ENCODE assay signal across 8 cellular contexts in genomic region chr2:56008661-56009411, GRCh38.
DNase-seq lines count a peak whose midpoint lies in the region; ATAC-seq and TF ChIP-seq lines count a peak whose summit lies in the region.

No MANE protein-coding gene starts in this region.

- intact Hi-C loops in mammary epithelial cell (cut with micrococcal nuclease) = loop anchor here (1.0 kb wide), 4 partner anchors 48 to 291 kb away; partner anchors contain the start of gene EFEMP1

- peak overlapping the region in 8 of 11 experiments; percentile 1 to 71 (median 50); a peak in 11 of 22 replicates for H3K9ac ChIP-seq in BLaER1 treated with 17β-estradiol and CSF1 and Interleukin-3, amounts not matched to agents 10 nM and 100 nM
- H3K9ac ChIP-seq in mammary epithelial cell (ENCODE audit: insufficient read depth, low read length) = no peak overlapping the region

- CTCF ChIA-PET in mammary epithelial cell (lab: Charles Lee; ENCODE audit: low non-redundant PET) = no interaction called here

- dilution Hi-C loops in mammary epithelial cell (cut with HindIII; ENCODE audit: low sequenced_read_pairs) = no loop called here

- no peak overlapping the region for H3K27ac Mint-ChIP-seq in immature natural killer cell

- peaks cover 2 to 3% (median 2%) of the 10 kb centered on the region in 3 donors for H3K27me3 Mint-ChIP-seq in immature natural killer cell (ENCODE audit: low read depth in 3 of 3)

- TF ChIP-seq CTCF in mammary epithelial cell (conservative IDR thresholded peaks at IDR 0.05 in 1 of 2, IDR thresholded peaks at IDR 0.05 in 1 of 2; ENCODE audit: extremely low read depth in 1 of 2, insufficient read depth in 1 of 2, low read depth in 1 of 2, low read length in 2 of 2) = no peak

- H3K27me3 ChIP-seq in BLaER1 treated with 17β-estradiol and CSF1 and Interleukin-3, amounts not matched to agents 10 nM and 100 nM = no peaks in the 10 kb centered on the region
- no peaks in the 10 kb centered on the region for H3K27me3 ChIP-seq in mammary epithelial cell (ENCODE audit: insufficient read depth, low read length)
- H3K27me3 ChIP-seq in layer of hippocampus (ENCODE audit: control insufficient read depth, insufficient read depth, low read length) = no peaks in the 10 kb centered on the region

- no peaks in the 10 kb centered on the region for H3K4me1 Mint-ChIP-seq in immature natural killer cell

- DNase-seq in NCI-H2081 treated with DMSO at 0.1 percent for 48 hours (lab: John Stamatoyannopoulos, UW) (peak; percentile 96), mammary epithelial cell (peak; percentile 69), NOMO-1 (lab: John Stamatoyannopoulos, UW; ENCODE audit: unreplicated experiment in 2 of 2) (no peak), immature natural killer cell (no peak)

- H3K36me3 ChIP-seq in BLaER1 treated with 17β-estradiol and CSF1 and Interleukin-3, amounts not matched to agents 10 nM and 100 nM = no peaks in the 10 kb centered on the region
- H3K36me3 ChIP-seq in mammary epithelial cell (ENCODE audit: insufficient read depth, low read length) = no peaks in the 10 kb centered on the region

- WGBS in mammary epithelial cell (ENCODE audit: low coverage, missing lambda C conversion rate) = 56% methylated on average over 8 of the region's 8 CpGs

- H3K4me2 ChIP-seq in BLaER1 treated with 17β-estradiol and CSF1 and Interleukin-3, amounts not matched to agents 10 nM and 100 nM = peak overlapping the region; percentile 58 to 82 (median 71)
- no peak overlapping the region for H3K4me2 ChIP-seq in mammary epithelial cell (ENCODE audit: insufficient read depth, low read depth, low read length)

- H3K4me3 ChIP-seq in BLaER1 treated with 17β-estradiol and CSF1 and Interleukin-3, amounts not matched to agents 10 nM and 100 nM = 0 out of 20 replicates have a peak overlapping the region, but pooled peaks of 1 of the 10 experiments have one; percentile 20
- no peak overlapping the region for H3K4me3 ChIP-seq in mammary epithelial cell (replicated peaks in 1 of 3; ENCODE audit: insufficient read depth in 1 of 3, low read depth in 2 of 3, low read length in 3 of 3)

- no peaks in the 10 kb centered on the region for H3K79me2 ChIP-seq in mammary epithelial cell (ENCODE audit: insufficient read depth, low read length)

- peaks cover 0 to 11% (median 3%) of the 10 kb centered on the region in 6 donors for H3K9me3 Mint-ChIP-seq in immature natural killer cell

- peak overlapping the region; percentile 29 for H2AFZ ChIP-seq in mammary epithelial cell (ENCODE audit: low read depth, low read length)

- no peaks in the 10 kb centered on the region for H3K36me3 Mint-ChIP-seq in immature natural killer cell

- in situ Hi-C loops in mammary epithelial cell (cut with MboI; ENCODE audit: low sequenced_read_pairs in 2 of 2) = no loop called here

- H3K27ac ChIP-seq in BLaER1 treated with 17β-estradiol and CSF1 and Interleukin-3, amounts not matched to agents 10 nM and 100 nM = peak overlapping the region in 9 of 11 experiments; percentile 19 to 82 (median 71); a peak in 16 of 22 replicates
- H3K27ac ChIP-seq in mammary epithelial cell (ENCODE audit: insufficient read depth, low read depth, low read length) = no peak overlapping the region
- peak overlapping the region; percentile 23 for H3K27ac ChIP-seq in layer of hippocampus (ENCODE audit: low read depth, low read length)

- BruUV-seq in mammary epithelial cell (replicated peaks; lab: Mats Ljungman, UMichigan) = no TSS peak

- peaks cover 9 to 62% (median 30%) of the 10 kb centered on the region in 10 experiments for H3K4me1 ChIP-seq in BLaER1 treated with 17β-estradiol and CSF1 and Interleukin-3, amounts not matched to agents 10 nM and 100 nM
- H3K4me1 ChIP-seq in mammary epithelial cell (ENCODE audit: insufficient read depth, low read length) = no peaks in the 10 kb centered on the region

- H3K4me3 Mint-ChIP-seq in immature natural killer cell = no peak overlapping the region

- H4K20me1 ChIP-seq in BLaER1 treated with 17β-estradiol and CSF1 and Interleukin-3, amounts not matched to agents 10 nM and 100 nM = no peaks in the 10 kb centered on the region
- H4K20me1 ChIP-seq in mammary epithelial cell (ENCODE audit: insufficient read depth, low read length) = no peaks in the 10 kb centered on the region

- peaks cover 0 to 8% (median 0%) of the 10 kb centered on the region in 11 experiments; a peak in 3 of 22 replicates for H3K9me3 ChIP-seq in BLaER1 treated with 17β-estradiol and CSF1 and Interleukin-3, amounts not matched to agents 10 nM and 100 nM (replicated peaks in 1 of 11)
- H3K9me3 ChIP-seq in mammary epithelial cell (replicated peaks; ENCODE audit: insufficient read depth, low read length) = no peaks in the 10 kb centered on the region

- ATAC-seq in GM21515 (IDR thresholded peaks at IDR 0.05; ENCODE audit: unreplicated experiment) = no peak
- no peak for ATAC-seq in HG02588 (IDR thresholded peaks at IDR 0.05; ENCODE audit: unreplicated experiment)

Comparison
In these comparisons a context has a peak if more than half of its experiments do, and no peak if none do; other contexts are left out.
1. DNase-seq: peak in NCI-H2081 treated with DMSO at 0.1 percent for 48 hours (single experiment) and mammary epithelial cell (single experiment); none in NOMO-1 (0 of 2) and immature natural killer cell (0 of 3).